Comparison of ENCODE assay signal across 10 cellular contexts in the genomic region with DNA sequence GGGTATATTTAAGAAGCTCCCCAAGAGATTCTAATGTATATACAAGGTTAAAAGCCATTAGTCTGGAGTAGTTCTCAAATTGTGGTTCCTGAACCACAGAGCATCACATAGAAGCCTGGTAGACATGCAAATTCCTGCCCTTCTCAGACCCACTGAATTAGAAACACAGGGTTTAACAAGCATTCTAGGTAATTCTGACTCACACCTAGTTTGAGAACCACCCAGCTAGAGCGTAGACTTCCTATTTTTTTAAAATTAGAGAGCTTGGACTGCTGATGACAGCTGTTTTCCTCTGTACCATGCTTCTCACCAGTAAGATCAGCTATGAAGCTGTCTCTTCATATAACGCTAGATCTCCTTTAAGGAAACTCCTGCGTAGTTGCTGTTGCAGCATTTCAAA. TPM values are rescaled to one million over a fixed set of nuclear protein-coding genes. Genes with fewer than 3 reads are reported as not detected.
DNase-seq lines count a peak whose midpoint lies in the region; ATAC-seq lines count a peak whose summit lies in the region.
"Had no signal": no experiment of that assay in that cellular context is flagged by ENCODE, and none has a peak within 500 bp of the region (broad histone marks: within the 10 kb centered on the region; RNA-seq: fewer than 3 reads in every experiment).

No MANE protein-coding gene starts in this region.

- H2AK5ac ChIP-seq in mesenchymal stem cell (ENCODE audit: low read length, severe bottlenecking), result no peak overlapping the region

- no peak overlapping the region for H3K4me3 ChIP-seq in mesenchymal stem cell (ENCODE audit: insufficient read depth in 1 of 2, low read depth in 1 of 2, low read length in 2 of 2)
- H3K4me3 ChIP-seq: SJSA1 had no signal

- no peaks in the 10 kb centered on the region for H3K79me1 ChIP-seq in mesenchymal stem cell (replicated peaks; ENCODE audit: low read length, poor library complexity, severe bottlenecking)

- H4K8ac ChIP-seq in mesenchymal stem cell (ENCODE audit: low read length), result no peak overlapping the region

- DNase-seq in KBM-7 (peak; percentile 14), mesenchymal stem cell (peak; percentile 76), HT-29 (ENCODE audit: low spot score) (no peak), NCI-H1694 treated with DMSO at 0.1 percent for 48 hours (lab: John Stamatoyannopoulos, UW) (no peak)
- no peak for DNase-seq in activated CD4-positive, alpha-beta memory T cell treated with anti-CD3 and anti-CD28 coated beads for 36 hours
- DNase-seq in stimulated activated CD4-positive, alpha-beta T cell treated with anti-CD3 and anti-CD28 coated beads, Interleukin-12 subunit alpha, Interleukin-12 subunit beta, amount 100 ng/mL, for 4 hours, result no peak
- DNase-seq: activated naive CD4-positive, alpha-beta T cell treated with anti-CD3 and anti-CD28 coated beads, Interleukin-2, amount 50 U/mL, for 16 hours had no signal

- no peak overlapping the region for H3K9ac ChIP-seq in mesenchymal stem cell (ENCODE audit: low read length)

- no peak overlapping the region for H3K27ac ChIP-seq in mesenchymal stem cell (ENCODE audit: low read length, poor library complexity, severe bottlenecking)
- H3K27ac ChIP-seq: SJSA1 had no signal

- CTCF ChIA-PET in activated CD4-positive, alpha-beta memory T cell treated with anti-CD3 and anti-CD28 coated beads for 36 hours (lab: Charles Lee), result interaction anchor here (1.6 kb wide), 1 partner anchor 50 kb away, joined by 8 read pairs; a partner anchor contains a TSS

- H4K91ac ChIP-seq in mesenchymal stem cell (ENCODE audit: low read length), result no peak overlapping the region

- no peak overlapping the region for H3K4ac ChIP-seq in mesenchymal stem cell (ENCODE audit: low read depth in 1 of 2, low read length in 2 of 2)

- no peak overlapping the region for H2BK5ac ChIP-seq in mesenchymal stem cell (ENCODE audit: low read depth, low read length, poor library complexity, severe bottlenecking)

- POLR2A ChIA-PET in activated CD4-positive, alpha-beta memory T cell treated with anti-CD3 and anti-CD28 coated beads for 36 hours (lab: Charles Lee), result interaction anchor here (0.7 to 1.2 kb wide), 3 partner anchors 10 to 51 kb away, joined by 3 to 4 read pairs (median 3); a partner anchor contains a TSS

- H3K4me1 ChIP-seq in mesenchymal stem cell (ENCODE audit: control insufficient read depth, insufficient read depth, low read depth, low read length), result peaks cover 1% of the 10 kb centered on the region

- no peak overlapping the region for H2AFZ ChIP-seq in mesenchymal stem cell (ENCODE audit: low read depth, low read length)

- no peak overlapping the region for H3K23ac ChIP-seq in mesenchymal stem cell (ENCODE audit: low read length in 2 of 2)

- no peaks in the 10 kb centered on the region for H3K9me3 Mint-ChIP-seq in activated CD4-positive, alpha-beta memory T cell treated with anti-CD3 and anti-CD28 coated beads for 36 hours

- no peak overlapping the region for H3K18ac ChIP-seq in mesenchymal stem cell (ENCODE audit: low read depth in 1 of 2, low read length in 2 of 2)

- H2BK12ac ChIP-seq in mesenchymal stem cell (ENCODE audit: low read length in 2 of 2), result no peak overlapping the region

- no peak overlapping the region for H2BK120ac ChIP-seq in mesenchymal stem cell (ENCODE audit: low read depth, low read length)

- H3K4me2 ChIP-seq in mesenchymal stem cell (ENCODE audit: low read length, poor library complexity, severe bottlenecking), result no peak overlapping the region

- no peak overlapping the region for H2BK15ac ChIP-seq in mesenchymal stem cell (ENCODE audit: low read depth, poor library complexity, severe bottlenecking)

- no peak overlapping the region for H3K27ac Mint-ChIP-seq in activated CD4-positive, alpha-beta memory T cell treated with anti-CD3 and anti-CD28 coated beads for 36 hours

- peaks cover 25% of the 10 kb centered on the region for H3K4me1 Mint-ChIP-seq in activated CD4-positive, alpha-beta memory T cell treated with anti-CD3 and anti-CD28 coated beads for 36 hours (ENCODE audit: low read depth)

- peaks cover 0 to 37% of the 10 kb centered on the region in 2 experiments for H3K36me3 ChIP-seq in mesenchymal stem cell (ENCODE audit: control insufficient read depth in 1 of 2, insufficient read depth in 2 of 2, low read depth in 1 of 2, low read length in 2 of 2)

- H3K4me3 Mint-ChIP-seq in activated CD4-positive, alpha-beta memory T cell treated with anti-CD3 and anti-CD28 coated beads for 36 hours, result no peak overlapping the region

- ATAC-seq in GM18519 (IDR thresholded peaks at IDR 0.05; ENCODE audit: low FRiP score, unreplicated experiment), result peak; percentile 97
- peak; percentile 76 for ATAC-seq in GM21737 (IDR thresholded peaks at IDR 0.05; ENCODE audit: unreplicated experiment)

- no peak overlapping the region for H3K14ac ChIP-seq in mesenchymal stem cell (ENCODE audit: low read length in 2 of 2)

- no peaks in the 10 kb centered on the region for H3K27me3 Mint-ChIP-seq in activated CD4-positive, alpha-beta memory T cell treated with anti-CD3 and anti-CD28 coated beads for 36 hours

- H3K27me3 ChIP-seq in mesenchymal stem cell (ENCODE audit: control insufficient read depth in 1 of 2, insufficient read depth in 1 of 2, low read length in 2 of 2), result no peaks in the 10 kb centered on the region
- H3K27me3 ChIP-seq: SJSA1 had no signal

- intact Hi-C loops in activated CD4-positive, alpha-beta memory T cell treated with anti-CD3 and anti-CD28 coated beads for 36 hours (cut with micrococcal nuclease), result loop anchor here (1.0 kb wide), 1 partner anchor 14 kb away; no protein-coding TSS in a partner anchor

- WGBS in mesenchymal stem cell, result 79% methylated on average over 3 of the region's 3 CpGs

- in situ Hi-C loops in KBM-7 (cut with MboI; ENCODE audit: low pct_unique_long_range_greater_than_20kb, low sequenced_read_pairs), result no loop called here

- no peaks in the 10 kb centered on the region for H3K9me3 ChIP-seq in mesenchymal stem cell (ENCODE audit: control insufficient read depth, low read length)
- H3K9me3 ChIP-seq: SJSA1 had no signal

- H3K36me3 Mint-ChIP-seq in activated CD4-positive, alpha-beta memory T cell treated with anti-CD3 and anti-CD28 coated beads for 36 hours, result peaks cover 23% of the 10 kb centered on the region

RNA-seq across cellular contexts. Expression of a gene that starts 50.6 kb away (rescaled TPM):
- polyA plus RNA-seq in mesenchymal stem cell (2013, experiment 1 of 2), result 16.0 TPM
- polyA plus RNA-seq in mesenchymal stem cell (2013, experiment 2 of 2), result 15.8 TPM
- total RNA-seq in HT-29 (2014; rRNA removed; shearing (Covaris generic)), result 0.13 TPM in 1 of 2 replicates, not detected in the other
- total RNA-seq in activated CD4-positive, alpha-beta memory T cell treated with anti-CD3 and anti-CD28 coated beads for 36 hours, result 10 to 100 TPM; 13.4 to 13.9 TPM

Comparison
In these comparisons a context has a peak if more than half of its experiments do, and no peak if none do; other contexts are left out.
1. DNase-seq: peak in KBM-7 (single experiment) and mesenchymal stem cell (single experiment); none in HT-29 (single experiment), activated CD4-positive, alpha-beta memory T cell treated with anti-CD3 and anti-CD28 coated beads for 36 hours (single experiment), stimulated activated CD4-positive, alpha-beta T cell treated with anti-CD3 and anti-CD28 coated beads, Interleukin-12 subunit alpha, Interleukin-12 subunit beta, amount 100 ng/mL, for 4 hours (single experiment) and NCI-H1694 treated with DMSO at 0.1 percent for 48 hours (single experiment).
2. RNA of a gene that starts 50.6 kb away (total RNA-seq): 13.4 to 13.9 TPM in activated CD4-positive, alpha-beta memory T cell treated with anti-CD3 and anti-CD28 coated beads for 36 hours; 0.13 TPM in HT-29; every median in the first group is over 10 times any median in the second.